Comparison of ENCODE assay signal across 19 cellular contexts in genomic region chr1:9797049-9797448, GRCh38. TPM values are rescaled to one million over a fixed set of nuclear protein-coding genes. Genes with fewer than 3 reads are reported as not detected.
DNase-seq lines count a peak whose midpoint lies in the region; TF ChIP-seq lines count a peak whose summit lies in the region.
"Had no signal": no experiment of that assay in that cellular context is flagged by ENCODE, and none has a peak within 500 bp of the region (broad histone marks: within the 10 kb centered on the region; RNA-seq: fewer than 3 reads in every experiment).

No MANE protein-coding gene starts in this region.

- H3K4me1 ChIP-seq in Caco-2, result no peaks in the 10 kb centered on the region
- peaks cover 17 to 38% (median 25%) of the 10 kb centered on the region in 3 donors for H3K4me1 ChIP-seq in skeletal muscle tissue (ENCODE audit: control insufficient read depth in 3 of 3, insufficient read depth in 3 of 3, low read length in 3 of 3)
- peaks cover 11 to 65% (median 20%) of the 10 kb centered on the region in 3 donors for H3K4me1 ChIP-seq in esophagus squamous epithelium
- H3K4me1 ChIP-seq: parathyroid adenoma had no signal

- H3K9ac ChIP-seq in skeletal muscle tissue (ENCODE audit: low read depth in 1 of 3, low read length in 3 of 3), result peak overlapping the region in 1 of 3 donors; percentile 43
- H3K9ac ChIP-seq: parathyroid adenoma had no signal

- H3K36me3 ChIP-seq in Caco-2 (ENCODE audit: control insufficient read depth, insufficient read depth, low read length), result no peaks in the 10 kb centered on the region
- H3K36me3 ChIP-seq in skeletal muscle tissue (ENCODE audit: control insufficient read depth in 3 of 3, insufficient read depth in 3 of 3, low read length in 3 of 3), result no peaks in the 10 kb centered on the region
- H3K36me3 ChIP-seq in esophagus squamous epithelium, result no peaks in the 10 kb centered on the region

- no peak for DNase-seq in Caco-2
- no peak for DNase-seq in RWPE1 (ENCODE audit: low spot score)
- DNase-seq in immature natural killer cell, result no peak
- no peak for DNase-seq in esophagus squamous epithelium (lab: John Stamatoyannopoulos, UW)
- no peak for DNase-seq in globus pallidus (ENCODE audit: low spot score)
- no peak for DNase-seq in foreskin melanocyte
- DNase-seq: activated CD8-positive, alpha-beta memory T cell treated with anti-CD3 and anti-CD28 coated beads for 24 hours; activated naive CD8-positive, alpha-beta T cell treated with anti-CD3 and anti-CD28 coated beads, Interleukin-2, amount 50 U/mL, for 24 hours; activated T-cell treated with anti-CD3 and anti-CD28 coated beads, Interleukin-2, amount 50 U/mL, for 48 hours; cortex of kidney; naive B cell; NCI-H1105; NCI-H510A treated with DMSO at 0.1 percent for 48 hours; NK-92 treated with Interleukin-12 subunit alpha and Interleukin-12 subunit beta, amount 100 ng/mL, for 24 hours; T1000; testis had no signal

- H3K27ac ChIP-seq in RWPE1, result peak overlapping the region; percentile 79
- H3K27ac ChIP-seq in skeletal muscle tissue (ENCODE audit: low read depth, low read length), result peak overlapping the region; percentile 58
- peak overlapping the region in 2 of 4 donors; percentile 6 to 61 for H3K27ac ChIP-seq in esophagus squamous epithelium
- H3K27ac ChIP-seq: parathyroid adenoma, SK-N-MC, testis had no signal

- H3K36me3 Mint-ChIP-seq in Caco-2 (ENCODE audit: insufficient read depth, unreplicated experiment), result no peaks in the 10 kb centered on the region
- peaks cover 0 to 4% (median 0%) of the 10 kb centered on the region in 3 donors for H3K36me3 Mint-ChIP-seq in immature natural killer cell
- H3K36me3 Mint-ChIP-seq: naive B cell had no signal

- no peaks in the 10 kb centered on the region for H3K27me3 Mint-ChIP-seq in Caco-2 (ENCODE audit: insufficient read depth, unreplicated experiment)
- peaks cover 2 to 3% (median 2%) of the 10 kb centered on the region in 3 donors for H3K27me3 Mint-ChIP-seq in immature natural killer cell (ENCODE audit: low read depth in 3 of 3)
- H3K27me3 Mint-ChIP-seq: activated naive CD8-positive, alpha-beta T cell treated with anti-CD3 and anti-CD28 coated beads, Interleukin-2, amount 50 U/mL, for 24 hours; naive B cell had no signal

- POLR2A ChIA-PET in Caco-2 (lab: Charles Lee) (no interaction called here), RWPE1 (lab: Yijun Ruan, JAX; ENCODE audit: low non-redundant PET) (no interaction called here)

- no peak for TF ChIP-seq CTCF in Caco-2 (IDR thresholded peaks at IDR 0.05; ENCODE audit: insufficient read depth in 1 of 2, low read depth in 1 of 2, low read length in 1 of 2, severe bottlenecking in 1 of 2, unreplicated experiment in 1 of 2)
- no peak for TF ChIP-seq CTCF in RWPE1 (conservative IDR thresholded peaks at IDR 0.05; ENCODE audit: low read depth)
- TF ChIP-seq CTCF in esophagus squamous epithelium (IDR thresholded peaks at IDR 0.05), result no peak

- H3K4me1 Mint-ChIP-seq in Caco-2 (ENCODE audit: low read depth, unreplicated experiment), result peaks cover 6% of the 10 kb centered on the region
- H3K4me1 Mint-ChIP-seq in immature natural killer cell, result peaks cover 50 to 82% of the 10 kb centered on the region in 2 donors

- H3K9me3 ChIP-seq in Caco-2 (no peaks in the 10 kb centered on the region), skeletal muscle tissue (ENCODE audit: control insufficient read depth in 3 of 3, low read length in 3 of 3) (no peaks in the 10 kb centered on the region), esophagus squamous epithelium (no peaks in the 10 kb centered on the region)
- H3K9me3 ChIP-seq: testis had no signal

- H3K4me3 ChIP-seq in Caco-2 (ENCODE audit: low read depth, low read length), result no peak overlapping the region
- no peak overlapping the region for H3K4me3 ChIP-seq in skeletal muscle tissue (ENCODE audit: low read length in 3 of 3)
- H3K4me3 ChIP-seq in esophagus squamous epithelium, result no peak overlapping the region
- H3K4me3 ChIP-seq: SK-N-MC, testis had no signal

- H3K27ac Mint-ChIP-seq in Caco-2 (ENCODE audit: unreplicated experiment) (peak overlapping the region; percentile 65), immature natural killer cell (peak overlapping the region in 4 of 6 donors; percentile 42 to 77 (median 62))

- CTCF ChIA-PET in Caco-2 (lab: Charles Lee) (no interaction called here), RWPE1 (lab: Yijun Ruan, JAX) (interaction anchor here (0.6 kb wide), 1 partner anchor 34 kb away, joined by 3 read pairs; no protein-coding TSS in a partner anchor)

- no peak overlapping the region for H3K4me3 Mint-ChIP-seq in Caco-2 (ENCODE audit: unreplicated experiment)
- H3K4me3 Mint-ChIP-seq in immature natural killer cell, result peak overlapping the region in 2 of 5 donors; percentile 40 to 42
- H3K4me3 Mint-ChIP-seq: activated naive CD8-positive, alpha-beta T cell treated with anti-CD3 and anti-CD28 coated beads, Interleukin-2, amount 50 U/mL, for 24 hours had no signal

- no peaks in the 10 kb centered on the region for H3K9me3 Mint-ChIP-seq in Caco-2 (ENCODE audit: unreplicated experiment)
- H3K9me3 Mint-ChIP-seq in immature natural killer cell, result no peaks in the 10 kb centered on the region
- H3K9me3 Mint-ChIP-seq: activated naive CD8-positive, alpha-beta T cell treated with anti-CD3 and anti-CD28 coated beads, Interleukin-2, amount 50 U/mL, for 24 hours; naive B cell had no signal

- intact Hi-C loops in Caco-2 (cut with micrococcal nuclease; ENCODE audit: unreplicated experiment), result no loop called here
- intact Hi-C loops in esophagus squamous epithelium (cut with DNase I), result no loop called here

- TF ChIP-seq POLR2A in esophagus squamous epithelium (IDR thresholded peaks at IDR 0.05), result no peak

- no TSS peak for BruUV-seq in Caco-2 (replicated peaks; lab: Mats Ljungman, UMichigan)

- H3K27me3 ChIP-seq in Caco-2 (replicated peaks; ENCODE audit: control insufficient read depth, insufficient read depth, low read length), result no peaks in the 10 kb centered on the region
- no peaks in the 10 kb centered on the region for H3K27me3 ChIP-seq in skeletal muscle tissue (ENCODE audit: control insufficient read depth in 3 of 3, insufficient read depth in 3 of 3, low read length in 3 of 3)
- no peaks in the 10 kb centered on the region for H3K27me3 ChIP-seq in esophagus squamous epithelium
- H3K27me3 ChIP-seq: testis had no signal

RNA-seq across cellular contexts. Expression of gene CLSTN1, which starts 26.7 kb away (rescaled TPM):
- total RNA-seq in Caco-2 (2022) (89.2 and 102 TPM in 2 replicates), skeletal muscle tissue (51.1 TPM), esophagus squamous epithelium (10 to 100 TPM; 57.3 to 68.4 (median 65.3) TPM)
- polyA plus RNA-seq in immature natural killer cell, result 10 to 100 TPM in 2 of 3 donors, 1 to 10 TPM in 1; 7.4 to 35.7 (median 11.0) TPM
